In genomic region chr15:70170096-70170699, GRCh38 we compare ENCODE assay signal across 15 cellular contexts.
DNase-seq lines count a peak whose midpoint lies in the region; ATAC-seq and TF ChIP-seq lines count a peak whose summit lies in the region.
"Had no signal": no experiment of that assay in that cellular context is flagged by ENCODE, and none has a peak within 500 bp of the region (broad histone marks: within the 10 kb centered on the region; RNA-seq: fewer than 3 reads in every experiment).

No MANE protein-coding gene starts in this region.

- H3K9me3 Mint-ChIP-seq in activated naive CD4-positive, alpha-beta T cell treated with anti-CD3 and anti-CD28 coated beads, Interleukin-2, amount 10 ng/mL, durations not matched to agents 7 days and 5 days: no peaks in the 10 kb centered on the region
- H3K9me3 Mint-ChIP-seq in stimulated activated effector memory CD8-positive, alpha-beta T cell treated with anti-CD3 and anti-CD28 coated beads, Interleukin-12 subunit alpha, Interleukin-12 subunit beta, amount 100 ng/mL, for 72 hours: no peaks in the 10 kb centered on the region
- H3K9me3 Mint-ChIP-seq: CD8-positive, alpha-beta memory T cell had no signal

- no peak for ATAC-seq in stimulated activated effector memory CD8-positive, alpha-beta T cell treated with anti-CD3 and anti-CD28 coated beads, Interleukin-12 subunit alpha, Interleukin-12 subunit beta, amount 100 ng/mL, for 72 hours
- ATAC-seq: HCT116, Panc1 had no signal

- H3K36me3 Mint-ChIP-seq in activated naive CD4-positive, alpha-beta T cell treated with anti-CD3 and anti-CD28 coated beads, Interleukin-2, amount 10 ng/mL, durations not matched to agents 7 days and 5 days: no peaks in the 10 kb centered on the region
- no peaks in the 10 kb centered on the region for H3K36me3 Mint-ChIP-seq in stimulated activated effector memory CD8-positive, alpha-beta T cell treated with anti-CD3 and anti-CD28 coated beads, Interleukin-12 subunit alpha, Interleukin-12 subunit beta, amount 100 ng/mL, for 72 hours
- H3K36me3 Mint-ChIP-seq: CD8-positive, alpha-beta memory T cell had no signal

- peaks cover 47% of the 10 kb centered on the region for H3K27me3 Mint-ChIP-seq in activated naive CD4-positive, alpha-beta T cell treated with anti-CD3 and anti-CD28 coated beads, Interleukin-2, amount 10 ng/mL, durations not matched to agents 7 days and 5 days
- H3K27me3 Mint-ChIP-seq: CD8-positive, alpha-beta memory T cell had no signal

- peak; percentile 17 for DNase-seq in activated naive CD4-positive, alpha-beta T cell treated with anti-CD3 and anti-CD28 coated beads, Interleukin-2, amount 10 ng/mL, durations not matched to agents 7 days and 5 days
- no peak for DNase-seq in activated naive CD4-positive, alpha-beta T cell (lab: John Stamatoyannopoulos, UW)
- DNase-seq in amniotic epithelial cell (ENCODE audit: low read depth) (peak; percentile 26), lung microvascular endothelial cell (ENCODE audit: low read depth in 2 of 2) (peak; percentile 20 to 84), smooth muscle cell (lab: John Stamatoyannopoulos, UW; ENCODE audit: unreplicated experiment) (no peak)
- DNase-seq in stimulated activated effector memory CD8-positive, alpha-beta T cell treated with anti-CD3 and anti-CD28 coated beads, Interleukin-12 subunit alpha, Interleukin-12 subunit beta, amount 100 ng/mL, for 72 hours (ENCODE audit: low spot score in 2 of 2): no peak
- DNase-seq in stimulated activated CD4-positive, alpha-beta T cell treated with anti-CD3 and anti-CD28 coated beads, Interleukin-4, amount 100 ng/mL, for 4 hours: no peak
- DNase-seq: CD8-positive, alpha-beta memory T cell; DMS79 treated with DMSO at 0.1 percent for 48 hours; NCI-H1105 treated with DMSO at 0.1 percent for 48 hours; NCI-H1694 treated with DMSO at 0.1 percent for 48 hours; NCI-H524 had no signal

- no peak overlapping the region for H3K4me3 Mint-ChIP-seq in activated naive CD4-positive, alpha-beta T cell treated with anti-CD3 and anti-CD28 coated beads, Interleukin-2, amount 10 ng/mL, durations not matched to agents 7 days and 5 days
- no peak overlapping the region for H3K4me3 Mint-ChIP-seq in stimulated activated effector memory CD8-positive, alpha-beta T cell treated with anti-CD3 and anti-CD28 coated beads, Interleukin-12 subunit alpha, Interleukin-12 subunit beta, amount 100 ng/mL, for 72 hours
- H3K4me3 Mint-ChIP-seq: CD8-positive, alpha-beta memory T cell had no signal

- H3K27me3 ChIP-seq in smooth muscle cell (ENCODE audit: low read depth): no peaks in the 10 kb centered on the region
- H3K27me3 ChIP-seq: BLaER1 had no signal

- CTCF ChIA-PET in activated naive CD4-positive, alpha-beta T cell treated with anti-CD3 and anti-CD28 coated beads, Interleukin-2, amount 10 ng/mL, durations not matched to agents 7 days and 5 days (lab: Charles Lee): no interaction called here

- no peaks in the 10 kb centered on the region for H4K20me1 ChIP-seq in smooth muscle cell (ENCODE audit: low read depth)
- H4K20me1 ChIP-seq: BLaER1 had no signal

- no peak for TF ChIP-seq CTCF in smooth muscle cell (IDR thresholded peaks at IDR 0.05; ENCODE audit: borderline replicate concordance, insufficient read depth, poor library complexity, severe bottlenecking)

- H3K4me1 ChIP-seq in smooth muscle cell (ENCODE audit: low read depth): no peaks in the 10 kb centered on the region
- H3K4me1 ChIP-seq: BLaER1 had no signal

- H3K9ac ChIP-seq in smooth muscle cell (ENCODE audit: low read depth): no peak overlapping the region
- H3K9ac ChIP-seq: BLaER1 had no signal

- H3K4me3 ChIP-seq in smooth muscle cell: no peak overlapping the region
- H3K4me3 ChIP-seq: BLaER1 had no signal

- peak overlapping the region; percentile 4 for H3K4me2 ChIP-seq in smooth muscle cell
- H3K4me2 ChIP-seq: BLaER1 had no signal

- WGBS in smooth muscle cell (ENCODE audit: low lambda C conversion rate): 36% methylated on average over 10 of the region's 10 CpGs

- H3K79me2 ChIP-seq in smooth muscle cell (ENCODE audit: low read depth): no peaks in the 10 kb centered on the region

- no peaks in the 10 kb centered on the region for H3K4me1 Mint-ChIP-seq in activated naive CD4-positive, alpha-beta T cell treated with anti-CD3 and anti-CD28 coated beads, Interleukin-2, amount 10 ng/mL, durations not matched to agents 7 days and 5 days
- no peaks in the 10 kb centered on the region for H3K4me1 Mint-ChIP-seq in stimulated activated effector memory CD8-positive, alpha-beta T cell treated with anti-CD3 and anti-CD28 coated beads, Interleukin-12 subunit alpha, Interleukin-12 subunit beta, amount 100 ng/mL, for 72 hours
- H3K4me1 Mint-ChIP-seq: CD8-positive, alpha-beta memory T cell had no signal

- no peak overlapping the region for H2AFZ ChIP-seq in smooth muscle cell (ENCODE audit: low read depth)

- H3K27ac ChIP-seq in smooth muscle cell (ENCODE audit: low read depth): no peak overlapping the region
- H3K27ac ChIP-seq: BLaER1 had no signal

- no peaks in the 10 kb centered on the region for H3K36me3 ChIP-seq in smooth muscle cell (ENCODE audit: low read depth)
- H3K36me3 ChIP-seq: BLaER1 had no signal

- no peaks in the 10 kb centered on the region for H3F3A ChIP-seq in smooth muscle cell (ENCODE audit: low read depth)

- H3K9me3 ChIP-seq in smooth muscle cell (replicated peaks; ENCODE audit: low read depth): no peaks in the 10 kb centered on the region
- H3K9me3 ChIP-seq: BLaER1 had no signal

- H3K27ac Mint-ChIP-seq in activated naive CD4-positive, alpha-beta T cell treated with anti-CD3 and anti-CD28 coated beads, Interleukin-2, amount 10 ng/mL, durations not matched to agents 7 days and 5 days: no peak overlapping the region
- no peak overlapping the region for H3K27ac Mint-ChIP-seq in stimulated activated effector memory CD8-positive, alpha-beta T cell treated with anti-CD3 and anti-CD28 coated beads, Interleukin-12 subunit alpha, Interleukin-12 subunit beta, amount 100 ng/mL, for 72 hours

Comparison
In these comparisons a context has a peak if more than half of its experiments do, and no peak if none do; other contexts are left out.
1. DNase-seq: peak in activated naive CD4-positive, alpha-beta T cell treated with anti-CD3 and anti-CD28 coated beads, Interleukin-2, amount 10 ng/mL, durations not matched to agents 7 days and 5 days (single experiment), amniotic epithelial cell (single experiment) and lung microvascular endothelial cell (2 of 2); none in activated naive CD4-positive, alpha-beta T cell (0 of 4), smooth muscle cell (single experiment), stimulated activated effector memory CD8-positive, alpha-beta T cell treated with anti-CD3 and anti-CD28 coated beads, Interleukin-12 subunit alpha, Interleukin-12 subunit beta, amount 100 ng/mL, for 72 hours (0 of 2) and stimulated activated CD4-positive, alpha-beta T cell treated with anti-CD3 and anti-CD28 coated beads, Interleukin-4, amount 100 ng/mL, for 4 hours (0 of 2).